Comparison of ENCODE assay signal across 15 cellular contexts in genomic region chr16:88378401-88378800, GRCh38.
"Had no signal": no experiment of that assay in that cellular context is flagged by ENCODE, and none has a peak within 500 bp of the region (broad histone marks: within the 10 kb centered on the region; RNA-seq: fewer than 3 reads in every experiment).

No MANE protein-coding gene starts in this region.

- ATAC-seq: activated CD8-positive, alpha-beta T cell treated with anti-CD3 and anti-CD28 coated beads, Interleukin-2, amount 10 ng/mL, durations not matched to agents 7 days and 5 days; gastroesophageal sphincter; T-cell had no signal

- H3K4me3 ChIP-seq: adrenal gland, coronary artery, esophagus squamous epithelium, gastroesophageal sphincter, thyroid gland had no signal

- H3K27me3 ChIP-seq: adrenal gland, thyroid gland had no signal

- DNase-seq: activated CD4-positive, alpha-beta T cell treated with anti-CD3 and anti-CD28 coated beads for 1 hour; activated CD4-positive, alpha-beta T cell treated with anti-CD3 and anti-CD28 coated beads, Interleukin-2, amount 50 U/mL, for 1 hour; activated CD8-positive, alpha-beta T cell treated with anti-CD3 and anti-CD28 coated beads, Interleukin-2, amount 10 ng/mL, durations not matched to agents 7 days and 5 days; activated gamma-delta T cell treated with Interleukin-2 at 50 U/mL for 16 hours; activated T-cell treated with anti-CD3 and anti-CD28 coated beads, Interleukin-2, amount 50 U/mL, for 1 hour; adrenal gland; endodermal cell; esophagus squamous epithelium; occipital lobe; stimulated activated CD4-positive, alpha-beta T cell treated with anti-CD3 and anti-CD28 coated beads, Interleukin-12 subunit alpha, Interleukin-12 subunit beta, amount 100 ng/mL, for 4 hours; substantia nigra; T-cell; thyroid gland had no signal

- H3K9me3 ChIP-seq: adrenal gland, esophagus squamous epithelium, gastroesophageal sphincter, thyroid gland had no signal

- H3K27ac ChIP-seq: adrenal gland, coronary artery, esophagus squamous epithelium, gastroesophageal sphincter, thyroid gland had no signal

- H3K36me3 ChIP-seq: adrenal gland, esophagus squamous epithelium, gastroesophageal sphincter, thyroid gland had no signal
